In the genomic region with DNA sequence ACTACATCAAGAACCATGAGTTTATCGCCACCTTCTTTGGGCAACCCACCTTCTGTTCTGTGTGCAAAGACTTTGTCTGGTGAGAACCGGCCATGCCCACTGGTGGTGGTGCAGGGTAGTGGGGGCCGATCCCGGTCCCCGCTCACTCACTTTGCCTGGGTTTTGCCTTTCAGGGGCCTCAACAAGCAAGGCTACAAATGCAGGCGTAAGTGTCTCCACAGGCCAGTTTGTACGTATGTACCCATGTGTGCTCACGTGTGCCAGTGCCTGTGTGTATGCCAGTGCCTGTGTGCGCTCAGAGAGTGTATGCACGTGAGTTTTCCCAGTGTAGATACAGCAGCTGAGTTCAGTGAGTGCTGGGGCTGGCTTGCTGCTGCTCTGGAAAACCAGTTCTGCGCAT, we compare ENCODE assay signal across 17 cellular contexts. TPM values are rescaled to one million over a fixed set of nuclear protein-coding genes. Genes with fewer than 3 reads are reported as not detected.
"Had no signal": no experiment of that assay in that cellular context is flagged by ENCODE, and none has a peak within 500 bp of the region (broad histone marks: within the 10 kb centered on the region; RNA-seq: fewer than 3 reads in every experiment).

No MANE protein-coding gene starts in this region.

- H3K9me3 Mint-ChIP-seq: activated CD4-positive, alpha-beta T cell treated with anti-CD3 and anti-CD28 coated beads, Interleukin-2, amount 10 ng/mL, durations not matched to agents 7 days and 5 days; activated naive CD8-positive, alpha-beta T cell treated with anti-CD3 and anti-CD28 coated beads, Interleukin-2, amount 10 ng/mL, durations not matched to agents 7 days and 5 days; mesothelial cell of epicardium; stimulated activated naive B cell treated with anti-CD40 and anti-IgM and Interleukin-4, amounts not matched to agents 10 μg/mL and 1 μg/mL and 100 μg/mL, for 72 hours had no signal

- ATAC-seq: gastrocnemius medialis had no signal

- H3K9me3 ChIP-seq: gastrocnemius medialis, heart right ventricle, lower lobe of right lung, ovary, thyroid gland, vagina had no signal

- H3K4me3 Mint-ChIP-seq: activated CD4-positive, alpha-beta T cell treated with anti-CD3 and anti-CD28 coated beads, Interleukin-2, amount 10 ng/mL, durations not matched to agents 7 days and 5 days; activated naive CD8-positive, alpha-beta T cell treated with anti-CD3 and anti-CD28 coated beads, Interleukin-2, amount 10 ng/mL, durations not matched to agents 7 days and 5 days; mesothelial cell of epicardium had no signal

- H3K4me1 Mint-ChIP-seq: activated CD4-positive, alpha-beta T cell treated with anti-CD3 and anti-CD28 coated beads, Interleukin-2, amount 10 ng/mL, durations not matched to agents 7 days and 5 days; activated naive CD8-positive, alpha-beta T cell treated with anti-CD3 and anti-CD28 coated beads, Interleukin-2, amount 10 ng/mL, durations not matched to agents 7 days and 5 days; mesothelial cell of epicardium had no signal

- H3K27me3 ChIP-seq: gastrocnemius medialis, heart right ventricle, ovary, thyroid gland, vagina had no signal

- H3K27ac ChIP-seq: gastrocnemius medialis, heart right ventricle, lower lobe of right lung, ovary, thyroid gland, vagina had no signal

- DNase-seq: activated CD4-positive, alpha-beta T cell treated with anti-CD3 and anti-CD28 coated beads, Interleukin-2, amount 10 ng/mL, durations not matched to agents 7 days and 5 days; activated CD8-positive, alpha-beta memory T cell treated with anti-CD3 and anti-CD28 coated beads for 24 hours; activated naive CD4-positive, alpha-beta T cell; activated naive CD8-positive, alpha-beta T cell treated with anti-CD3 and anti-CD28 coated beads, Interleukin-2, amount 10 ng/mL, durations not matched to agents 7 days and 5 days; cerebellar nuclear complex; dermis blood vessel endothelial cell; erythroblast; gastrocnemius medialis; heart right ventricle; left cardiac atrium; ovary; thyroid gland had no signal

- H3K4me1 ChIP-seq: gastrocnemius medialis, thyroid gland, vagina had no signal

- H3K27me3 Mint-ChIP-seq: activated CD4-positive, alpha-beta T cell treated with anti-CD3 and anti-CD28 coated beads, Interleukin-2, amount 10 ng/mL, durations not matched to agents 7 days and 5 days; activated naive CD8-positive, alpha-beta T cell treated with anti-CD3 and anti-CD28 coated beads, Interleukin-2, amount 10 ng/mL, durations not matched to agents 7 days and 5 days; stimulated activated naive B cell treated with anti-CD40 and anti-IgM and Interleukin-4, amounts not matched to agents 10 μg/mL and 1 μg/mL and 100 μg/mL, for 72 hours had no signal

- H3K4me3 ChIP-seq: gastrocnemius medialis, heart right ventricle, lower lobe of right lung, ovary, thyroid gland, vagina had no signal

- H3K27ac Mint-ChIP-seq: activated CD4-positive, alpha-beta T cell treated with anti-CD3 and anti-CD28 coated beads, Interleukin-2, amount 10 ng/mL, durations not matched to agents 7 days and 5 days; activated naive CD8-positive, alpha-beta T cell treated with anti-CD3 and anti-CD28 coated beads, Interleukin-2, amount 10 ng/mL, durations not matched to agents 7 days and 5 days; mesothelial cell of epicardium had no signal

- H3K36me3 ChIP-seq: gastrocnemius medialis, ovary had no signal

RNA-seq across cellular contexts. Expression of a gene that starts 20.5 kb away (rescaled TPM):
- polyA plus RNA-seq: neural cell had no signal
